ENCODE assay signal across 9 cellular contexts in genomic region chr5:137888875-137889759, GRCh38. TPM values are rescaled to one million over a fixed set of nuclear protein-coding genes. Genes with fewer than 3 reads are reported as not detected.
DNase-seq lines count a peak whose midpoint lies in the region; ATAC-seq and TF ChIP-seq lines count a peak whose summit lies in the region.
"Had no signal": no experiment of that assay in that cellular context is flagged by ENCODE, and none has a peak within 500 bp of the region (broad histone marks: within the 10 kb centered on the region; RNA-seq: fewer than 3 reads in every experiment).

Gene PKD2L2, plus strand, starts transcription at chr5:137889457. Its CDS starts 35 bp downstream, at chr5:137889492.

- TF ChIP-seq CTCF in LNCaP clone FGC (IDR thresholded peaks at IDR 0.05; ENCODE audit: control insufficient read depth, extremely low read depth, insufficient read depth) (no peak), right lobe of liver (IDR thresholded peaks at IDR 0.05) (no peak)

- peak; percentile 92 for ATAC-seq in GM21576 (IDR thresholded peaks at IDR 0.05; ENCODE audit: unreplicated experiment)
- peak; percentile 91 to 98 (median 95) for ATAC-seq in right lobe of liver

- intact Hi-C loops in dendritic cell treated with granulocyte-macrophage colony-stimulating factor and Interleukin-4, amounts not matched to agents 40 ng/mL and 50 ng/mL, for 4 days (cut with micrococcal nuclease): no loop called here
- intact Hi-C loops in right lobe of liver (cut with DNase I): no loop called here

- no peaks in the 10 kb centered on the region for H3K9me3 ChIP-seq in right lobe of liver

- H3K4me3 ChIP-seq in LNCaP clone FGC (ENCODE audit: low read depth, low read length) (peak within 1 kb of the TSS; percentile 54), right lobe of liver (peak within 1 kb of the TSS; percentile 14 to 49 (median 22))

- H3K4me3 Mint-ChIP-seq in dendritic cell treated with granulocyte-macrophage colony-stimulating factor and Interleukin-4, amounts not matched to agents 40 ng/mL and 50 ng/mL, for 4 days: peak within 1 kb of the TSS; percentile 81

- DNase-seq in DMS53 treated with DMSO at 0.1 percent for 48 hours (lab: John Stamatoyannopoulos, UW; ENCODE audit: unreplicated experiment): peak; percentile 45
- DNase-seq in LNCaP clone FGC (ENCODE audit: low read depth): no peak
- DNase-seq in activated CD4-positive, alpha-beta T cell treated with anti-CD3 and anti-CD28 coated beads for 48 hours: peak; percentile 90
- DNase-seq in right lobe of liver: peak; percentile 64 to 83 (median 80)
- DNase-seq in stimulated activated CD4-positive, alpha-beta T cell treated with anti-CD3 and anti-CD28 coated beads, Interleukin-4, amount 100 ng/mL, for 24 hours: peak; percentile 79
- DNase-seq in LoVo (ENCODE audit: low spot score): no peak

- 31% methylated on average over 20 of the region's 59 CpGs for WGBS in right lobe of liver (ENCODE audit: insufficient coverage, low coverage, low lambda C conversion rate, missing lambda C conversion rate)

- H3K27ac ChIP-seq in right lobe of liver: peak within 1 kb of the TSS; percentile 23 to 64 (median 60)

- no peaks in the 10 kb centered on the region for H3K36me3 Mint-ChIP-seq in dendritic cell treated with granulocyte-macrophage colony-stimulating factor and Interleukin-4, amounts not matched to agents 40 ng/mL and 50 ng/mL, for 4 days (ENCODE audit: low read depth)

- H3K36me3 ChIP-seq in right lobe of liver: no peaks in the 10 kb centered on the region

- TF ChIP-seq POLR2A in right lobe of liver (IDR thresholded peaks at IDR 0.05): peak; percentile 40

- no peaks in the 10 kb centered on the region for H3K27me3 Mint-ChIP-seq in dendritic cell treated with granulocyte-macrophage colony-stimulating factor and Interleukin-4, amounts not matched to agents 40 ng/mL and 50 ng/mL, for 4 days

- H3K27me3 ChIP-seq in right lobe of liver: no peaks in the 10 kb centered on the region

- peak within 1 kb of the TSS; percentile 88 for H3K27ac Mint-ChIP-seq in dendritic cell treated with granulocyte-macrophage colony-stimulating factor and Interleukin-4, amounts not matched to agents 40 ng/mL and 50 ng/mL, for 4 days

- peaks cover 20% of the 10 kb centered on the region for H3K4me1 Mint-ChIP-seq in dendritic cell treated with granulocyte-macrophage colony-stimulating factor and Interleukin-4, amounts not matched to agents 40 ng/mL and 50 ng/mL, for 4 days (ENCODE audit: low read depth)

- H3K9me3 Mint-ChIP-seq in dendritic cell treated with granulocyte-macrophage colony-stimulating factor and Interleukin-4, amounts not matched to agents 40 ng/mL and 50 ng/mL, for 4 days: no peaks in the 10 kb centered on the region

- no peaks in the 10 kb centered on the region for H3K4me1 ChIP-seq in right lobe of liver

RNA-seq across cellular contexts. Expression of gene PKD2L2, which starts in this region (rescaled TPM):
- total RNA-seq in right lobe of liver: not detected
- total RNA-seq: subcutaneous adipose tissue had no signal

Comparison
In these comparisons a context has a peak if more than half of its experiments do, and no peak if none do; other contexts are left out.
1. Peak in DNase-seq, ATAC-seq, H3K4me3 ChIP-seq and H3K27ac ChIP-seq in right lobe of liver; RNA of the gene not detected or under 1 TPM.
2. DNase-seq: peak in DMS53 treated with DMSO at 0.1 percent for 48 hours (single experiment), activated CD4-positive, alpha-beta T cell treated with anti-CD3 and anti-CD28 coated beads for 48 hours (single experiment) and stimulated activated CD4-positive, alpha-beta T cell treated with anti-CD3 and anti-CD28 coated beads, Interleukin-4, amount 100 ng/mL, for 24 hours (single experiment); none in LNCaP clone FGC (single experiment) and LoVo (single experiment).